ENCODE assay signal across 10 cellular contexts in the genomic region with DNA sequence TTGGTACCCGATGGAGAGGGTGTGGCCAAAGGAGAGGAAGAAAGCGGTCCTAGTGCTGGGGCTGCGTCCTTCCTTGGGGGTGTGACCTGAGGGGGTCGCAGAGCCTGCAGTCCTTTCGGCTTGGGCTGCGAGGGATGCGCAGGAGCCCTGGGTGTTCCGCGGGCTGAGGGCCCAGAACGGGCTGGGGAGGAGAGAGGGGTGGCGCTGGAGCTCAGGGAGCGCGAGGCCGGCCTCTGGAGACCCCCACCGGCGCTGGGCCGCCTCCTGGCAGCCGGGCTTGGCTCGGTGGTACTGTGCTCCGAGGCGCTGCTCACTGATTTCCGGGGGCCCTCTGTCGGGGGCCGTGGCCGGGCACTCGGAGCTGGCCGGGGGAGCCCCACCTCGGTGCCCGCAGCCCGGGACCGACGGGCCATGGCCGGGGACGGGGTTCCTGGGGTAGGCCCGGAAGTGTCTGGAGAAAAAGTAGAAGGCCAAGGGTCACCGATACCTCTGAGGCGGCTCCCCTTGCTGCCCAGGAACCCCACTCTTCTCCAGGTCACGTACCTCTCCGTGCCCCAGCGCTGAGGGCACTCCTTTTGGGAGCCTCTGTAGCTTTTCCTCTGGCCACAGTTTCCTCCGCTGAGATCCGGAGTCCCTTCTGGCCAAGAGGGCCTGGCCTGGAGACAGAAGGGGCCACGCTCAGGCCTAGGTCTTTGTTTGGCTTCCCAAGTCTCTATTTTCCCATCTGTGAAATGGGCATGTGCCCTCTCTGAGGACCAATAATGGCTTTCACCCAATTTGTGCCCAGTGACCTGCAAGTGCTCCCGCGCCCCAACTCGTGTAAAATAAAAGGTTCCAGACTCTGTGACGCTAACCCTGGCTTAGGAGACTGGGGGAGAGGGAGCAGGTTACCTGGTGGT. TPM values are rescaled to one million over a fixed set of nuclear protein-coding genes. Genes with fewer than 3 reads are reported as not detected.
DNase-seq lines count a peak whose midpoint lies in the region; ATAC-seq and TF ChIP-seq lines count a peak whose summit lies in the region.
"Had no signal": no experiment of that assay in that cellular context is flagged by ENCODE, and none has a peak within 500 bp of the region (broad histone marks: within the 10 kb centered on the region; RNA-seq: fewer than 3 reads in every experiment).

No MANE protein-coding gene starts in this region.

- no peak overlapping the region for H4K12ac ChIP-seq in trophoblast cell (ENCODE audit: low read depth, low read length)

- H3K36me3 ChIP-seq in trophoblast cell (ENCODE audit: control insufficient read depth in 1 of 2, insufficient read depth in 2 of 2, low read length in 2 of 2), result no peaks in the 10 kb centered on the region
- H3K36me3 ChIP-seq: heart left ventricle had no signal

- DNase-seq in CD14-positive monocyte (ENCODE audit: low spot score), result no peak
- DNase-seq in dorsolateral prefrontal cortex, result no peak
- DNase-seq in nephron progenitor cell, result no peak
- DNase-seq in A172 (ENCODE audit: low spot score), result no peak
- no peak for DNase-seq in trophoblast cell
- DNase-seq: NCI-H1694 treated with DMSO at 0.1 percent for 48 hours had no signal

- no peak overlapping the region for H4K91ac ChIP-seq in trophoblast cell (ENCODE audit: low read depth, low read length)

- ATAC-seq in GM19035 (IDR thresholded peaks at IDR 0.05; ENCODE audit: unreplicated experiment) (no peak), GM21825 (IDR thresholded peaks at IDR 0.05; ENCODE audit: unreplicated experiment) (no peak)

- no peak overlapping the region for H3K14ac ChIP-seq in trophoblast cell (ENCODE audit: low read length)

- intact Hi-C loops in CD14-positive monocyte (cut with micrococcal nuclease) (loop anchor here in 1 of 2 donors (5.0 kb wide), 1 partner anchor 50 kb away; a partner anchor contains a TSS), dorsolateral prefrontal cortex (cut with DNase I) (no loop called here)

- no peak overlapping the region for H3K9ac ChIP-seq in trophoblast cell (ENCODE audit: low read length)

- no peak overlapping the region for H3K4me2 ChIP-seq in trophoblast cell (ENCODE audit: low read length)

- H3K36me3 Mint-ChIP-seq in CD14-positive monocyte (peaks cover 0 to 6% of the 10 kb centered on the region in 2 donors), IgD-negative memory B cell (no peaks in the 10 kb centered on the region), nephron progenitor cell (ENCODE audit: low read depth) (no peaks in the 10 kb centered on the region)

- H3K4me1 ChIP-seq in trophoblast cell (ENCODE audit: control insufficient read depth in 1 of 2, insufficient read depth in 2 of 2, low read length in 2 of 2), result peaks cover 16 to 40% of the 10 kb centered on the region in 2 experiments

- H3K23ac ChIP-seq in trophoblast cell (ENCODE audit: low read length), result no peak overlapping the region

- no CpG with 5 or more reads among the region's 47 CpGs for WGBS in trophoblast cell (ENCODE audit: extremely low coverage, insufficient coverage, insufficient read length)

- H3K4ac ChIP-seq in trophoblast cell (ENCODE audit: low read depth, low read length), result no peak overlapping the region

- TF ChIP-seq CTCF in CD14-positive monocyte (IDR thresholded peaks at IDR 0.05) (no peak), dorsolateral prefrontal cortex (IDR thresholded peaks at IDR 0.05 in 54 of 56, conservative IDR thresholded peaks at IDR 0.05 in 2 of 56; ENCODE audit: low read depth in 1 of 56, partially characterized antibody in 56 of 56) (no peak), nephron progenitor cell (IDR thresholded peaks at IDR 0.05) (no peak)

- no peak overlapping the region for H2AK5ac ChIP-seq in trophoblast cell (ENCODE audit: low read length)

- no peak overlapping the region for H2AFZ ChIP-seq in trophoblast cell (ENCODE audit: insufficient read depth, low read length, poor library complexity)

- H3K9me3 ChIP-seq in trophoblast cell (ENCODE audit: insufficient read depth, low read depth, low read length), result peaks cover 10% of the 10 kb centered on the region
- H3K9me3 ChIP-seq: heart left ventricle had no signal

- H3K4me3 ChIP-seq in dorsolateral prefrontal cortex (peak overlapping the region in 39 of 59 donors; percentile 38 to 80 (median 67)), trophoblast cell (ENCODE audit: low read depth, low read length) (no peak overlapping the region)

- H3K4me1 Mint-ChIP-seq in CD14-positive monocyte (peaks cover 28% of the 10 kb centered on the region), IgD-negative memory B cell (peaks cover 8 to 17% (median 10%) of the 10 kb centered on the region in 3 donors), nephron progenitor cell (peaks cover 22% of the 10 kb centered on the region)

- H3K4me3 Mint-ChIP-seq in CD14-positive monocyte, result peak overlapping the region; percentile 69 to 88
- peak overlapping the region in 3 of 4 donors; percentile 34 to 86 (median 67) for H3K4me3 Mint-ChIP-seq in IgD-negative memory B cell
- H3K4me3 Mint-ChIP-seq in nephron progenitor cell, result peak overlapping the region; percentile 77

- no peak overlapping the region for H4K8ac ChIP-seq in trophoblast cell (ENCODE audit: low read depth, low read length)

- H3K27me3 ChIP-seq in dorsolateral prefrontal cortex, result peaks cover 0 to 5% (median 0%) of the 10 kb centered on the region in 45 donors
- peaks cover 19% of the 10 kb centered on the region for H3K27me3 ChIP-seq in trophoblast cell (ENCODE audit: insufficient read depth, low read length)

- H2BK120ac ChIP-seq in trophoblast cell (ENCODE audit: insufficient read depth, low read length, poor library complexity), result no peak overlapping the region

- no peaks in the 10 kb centered on the region for H3K79me2 ChIP-seq in trophoblast cell (ENCODE audit: control insufficient read depth, insufficient read depth, low read length, poor library complexity)

- H3K9me3 Mint-ChIP-seq in CD14-positive monocyte (peaks cover 3 to 44% (median 13%) of the 10 kb centered on the region in 7 donors), IgD-negative memory B cell (peaks cover 0 to 4% (median 0%) of the 10 kb centered on the region in 3 donors), nephron progenitor cell (no peaks in the 10 kb centered on the region)

- H3K27ac Mint-ChIP-seq in CD14-positive monocyte (peak overlapping the region in 1 of 7 donors; percentile 57), IgD-negative memory B cell (peak overlapping the region in 2 of 3 donors; percentile 7 to 53), nephron progenitor cell (no peak overlapping the region)

- H3K27ac ChIP-seq in dorsolateral prefrontal cortex (peak overlapping the region in 15 of 59 donors; percentile 11 to 84 (median 66)), trophoblast cell (ENCODE audit: low read depth, low read length) (no peak overlapping the region)

- peaks cover 60 to 80% (median 73%) of the 10 kb centered on the region in 3 donors for H3K27me3 Mint-ChIP-seq in CD14-positive monocyte (ENCODE audit: low read depth in 3 of 3)
- peaks cover 20% of the 10 kb centered on the region for H3K27me3 Mint-ChIP-seq in IgD-negative memory B cell
- H3K27me3 Mint-ChIP-seq in nephron progenitor cell (ENCODE audit: low read depth, poor library complexity), result peaks cover 64% of the 10 kb centered on the region

- no peak overlapping the region for H3K18ac ChIP-seq in trophoblast cell (ENCODE audit: low read length)

- H2BK5ac ChIP-seq in trophoblast cell (ENCODE audit: low read depth, low read length, poor library complexity), result no peak overlapping the region

- no peak overlapping the region for H2BK12ac ChIP-seq in trophoblast cell (ENCODE audit: low read length)

- peaks cover 3% of the 10 kb centered on the region for H3K79me1 ChIP-seq in trophoblast cell (ENCODE audit: low read length)

RNA-seq across cellular contexts. Expression of a gene that starts 1.6 kb away (rescaled TPM):
- polyA plus RNA-seq in CD14-positive monocyte (not detected), IgD-negative memory B cell (not detected)
- total RNA-seq in dorsolateral prefrontal cortex, result 10 to 100 TPM; 15.0 to 72.0 (median 46.3) TPM
- 1.0 and 1.2 TPM in 2 replicates for total RNA-seq in A172 (2014; rRNA removed; shearing (Covaris generic))
- polyA plus RNA-seq in trophoblast cell (2013), result 0.94 and 1.00 TPM in 2 replicates

RNA-seq across cellular contexts. Expression of a gene that starts 15.8 kb away (rescaled TPM):
- not detected for polyA plus RNA-seq in CD14-positive monocyte
- not detected for polyA plus RNA-seq in IgD-negative memory B cell
- under 1 TPM in 4 of 120 experiments, not detected in 116; 0.15 to 0.20 (median 0.18) TPM for total RNA-seq in dorsolateral prefrontal cortex
- 30.8 and 33.7 TPM in 2 replicates for total RNA-seq in A172 (2014; rRNA removed; shearing (Covaris generic))
- polyA plus RNA-seq in trophoblast cell (2013), result 2.3 and 2.4 TPM in 2 replicates

RNA-seq across cellular contexts. Expression of a gene that starts 31.1 kb away (rescaled TPM):
- 1 to 10 TPM in 1 of 2 donors, under 1 TPM in 1; 0.92 to 1.5 TPM for polyA plus RNA-seq in CD14-positive monocyte
- polyA plus RNA-seq in IgD-negative memory B cell, result 2.4 TPM
- total RNA-seq in dorsolateral prefrontal cortex, result 10 to 100 TPM; 28.0 to 51.9 (median 39.4) TPM
- total RNA-seq in A172 (2014; rRNA removed; shearing (Covaris generic)), result 7.1 and 12.7 TPM in 2 replicates
- polyA plus RNA-seq in trophoblast cell (2013), result 32.6 and 34.8 TPM in 2 replicates

RNA-seq across cellular contexts. Expression of a gene that starts 42.1 kb away (rescaled TPM):
- polyA plus RNA-seq in CD14-positive monocyte (not detected), IgD-negative memory B cell (not detected)
- total RNA-seq in dorsolateral prefrontal cortex, result 10 to 100 TPM in 119 of 120 experiments, 1 to 10 TPM in 1; 9.8 to 66.3 (median 34.6) TPM
- 0.34 TPM in 1 of 2 replicates, not detected in the other for total RNA-seq in A172 (2014; rRNA removed; shearing (Covaris generic))
- polyA plus RNA-seq in trophoblast cell (2013), result 0.64 and 0.90 TPM in 2 replicates

RNA-seq across cellular contexts. Expression of a gene that starts 42.5 kb away (rescaled TPM):
- polyA plus RNA-seq in CD14-positive monocyte, result 1 to 10 TPM in 1 of 2 donors, under 1 TPM in 1; 0.76 to 1.3 TPM
- polyA plus RNA-seq in IgD-negative memory B cell, result 3.2 TPM
- total RNA-seq in dorsolateral prefrontal cortex, result 10 to 100 TPM; 47.6 to 92.0 (median 62.5) TPM
- 20.2 and 21.1 TPM in 2 replicates for total RNA-seq in A172 (2014; rRNA removed; shearing (Covaris generic))
- polyA plus RNA-seq in trophoblast cell (2013), result 7.0 and 7.3 TPM in 2 replicates

Comparison
In these comparisons a context has a peak if more than half of its experiments do, and no peak if none do; other contexts are left out.
1. RNA of a gene that starts 15.8 kb away (total RNA-seq): 30.8 to 33.7 TPM in A172; 0.15 to 0.20 TPM in dorsolateral prefrontal cortex; every median in the first group is over 10 times any median in the second.
2. Peak in every context shown above with its lines, with median percentiles within 50 percentile points of each other: H3K4me3 Mint-ChIP-seq.